ENCODE assay signal across 24 cellular contexts in genomic region chr2:103873719-103874359, GRCh38.
A peak's percentile ranks its signal among the peaks of the same experiment; 100 is the strongest.
DNase-seq lines count a peak whose midpoint lies in the region; ATAC-seq and TF ChIP-seq lines count a peak whose summit lies in the region.
"Had no signal": no experiment of that assay in that cellular context is flagged by ENCODE, and none has a peak within 500 bp of the region (broad histone marks: within the 10 kb centered on the region; RNA-seq: fewer than 3 reads in every experiment).

No MANE protein-coding gene starts in this region.

- TF ChIP-seq CTCF in WTC11 (IDR thresholded peaks at IDR 0.05), result no peak

- H2AFZ ChIP-seq in neuron (ENCODE audit: low read depth, low read length), result peak overlapping the region; percentile 59

- CTCF ChIA-PET in WTC11 (lab: Charles Lee), result interaction anchor here (0.6 to 1.3 kb wide), 4 partner anchors 27 to 1364 kb away, joined by 3 to 4 read pairs (median 4); no protein-coding TSS in a partner anchor

- H3K4me1 Mint-ChIP-seq in WTC11, result peaks cover 47% of the 10 kb centered on the region
- no peaks in the 10 kb centered on the region for H3K4me1 Mint-ChIP-seq in activated CD4-positive, alpha-beta T cell treated with anti-CD3 and anti-CD28 coated beads, Interleukin-2, amount 10 ng/mL, durations not matched to agents 24 days and 14 days
- H3K4me1 Mint-ChIP-seq: IgD-negative memory B cell had no signal

- H3K4me1 ChIP-seq in HUES48 (ENCODE audit: control insufficient read depth, insufficient read depth, low read length), result peaks cover 29% of the 10 kb centered on the region
- H3K4me1 ChIP-seq in iPS-20b (ENCODE audit: insufficient read depth, low read length), result peaks cover 19% of the 10 kb centered on the region; the same call in 1 of the 2 replicates
- peaks cover 11% of the 10 kb centered on the region for H3K4me1 ChIP-seq in neuron (ENCODE audit: insufficient read depth, low read length)
- H3K4me1 ChIP-seq: A549 had no signal

- DNase-seq in WTC11 (ENCODE audit: low spot score) (no peak), substantia nigra (lab: John Stamatoyannopoulos, UW) (no peak)
- no peak for DNase-seq in stimulated activated CD4-positive, alpha-beta T cell treated with anti-CD3 and anti-CD28 coated beads, Interleukin-15, amount 100 ng/mL, for 24 hours
- no peak for DNase-seq in activated CD4-positive, alpha-beta T cell treated with anti-CD3 and anti-CD28 coated beads, Interleukin-2, amount 10 ng/mL, durations not matched to agents 24 days and 14 days
- DNase-seq: CD8-positive, alpha-beta T cell; DND-41; H9; Kasumi-1; MG63; NCI-H1048; NCI-H1436; NCI-H1930; NCI-H2171; NCI-H446 treated with DMSO at 0.1 percent for 48 hours; OCI-M1; SHP77; SK-N-SH had no signal

- ATAC-seq in WTC11 (peak; percentile 47; the same call in 1 of the 2 replicates), GM19023 (IDR thresholded peaks at IDR 0.05; ENCODE audit: unreplicated experiment) (no peak)
- ATAC-seq: A549; CD8-positive, alpha-beta T cell had no signal

- H3K9me3 ChIP-seq in HUES48 (ENCODE audit: control insufficient read depth, insufficient read depth, low read length), result no peaks in the 10 kb centered on the region
- H3K9me3 ChIP-seq in iPS-20b (ENCODE audit: insufficient read depth, low read depth, low read length), result no peaks in the 10 kb centered on the region
- H3K9me3 ChIP-seq in neuron (ENCODE audit: low read length), result no peaks in the 10 kb centered on the region
- H3K9me3 ChIP-seq: A549; BLaER1 treated with 17β-estradiol and CSF1 and Interleukin-3, amounts not matched to agents 10 nM and 100 nM; MG63; SK-N-SH had no signal

- H3K27me3 Mint-ChIP-seq in WTC11 (ENCODE audit: low read depth), result no peaks in the 10 kb centered on the region; the same call in 1 of the 2 replicates
- H3K27me3 Mint-ChIP-seq in activated CD4-positive, alpha-beta T cell treated with anti-CD3 and anti-CD28 coated beads, Interleukin-2, amount 10 ng/mL, durations not matched to agents 24 days and 14 days, result no peaks in the 10 kb centered on the region
- H3K27me3 Mint-ChIP-seq: IgD-negative memory B cell had no signal

- peak overlapping the region; percentile 10; the same call in 1 of the 2 replicates for H3K4me3 Mint-ChIP-seq in WTC11
- H3K4me3 Mint-ChIP-seq in activated CD4-positive, alpha-beta T cell treated with anti-CD3 and anti-CD28 coated beads, Interleukin-2, amount 10 ng/mL, durations not matched to agents 24 days and 14 days, result no peak overlapping the region
- H3K4me3 Mint-ChIP-seq: CD8-positive, alpha-beta T cell; H9; IgD-negative memory B cell had no signal

- H3K9me3 Mint-ChIP-seq in WTC11, result no peaks in the 10 kb centered on the region
- H3K9me3 Mint-ChIP-seq in activated CD4-positive, alpha-beta T cell treated with anti-CD3 and anti-CD28 coated beads, Interleukin-2, amount 10 ng/mL, durations not matched to agents 24 days and 14 days, result no peaks in the 10 kb centered on the region
- H3K9me3 Mint-ChIP-seq: H9 had no signal

- H3K27ac ChIP-seq in HUES48 (ENCODE audit: low read depth, low read length) (peak overlapping the region; percentile 40), iPS-20b (ENCODE audit: low read length) (no peak overlapping the region), substantia nigra (ENCODE audit: low read depth, low read length, poor library complexity, severe bottlenecking) (no peak overlapping the region)
- H3K27ac ChIP-seq: A549; BLaER1 treated with 17β-estradiol and CSF1 and Interleukin-3, amounts not matched to agents 10 nM and 100 nM had no signal

- intact Hi-C loops in activated CD4-positive, alpha-beta T cell treated with anti-CD3 and anti-CD28 coated beads, Interleukin-2, amount 10 ng/mL, durations not matched to agents 24 days and 14 days (cut with micrococcal nuclease), result no loop called here

- H3K4me3 ChIP-seq in HUES48 (ENCODE audit: low read depth, low read length) (no peak overlapping the region), iPS-20b (ENCODE audit: low read length) (peak overlapping the region; percentile 7; the same call in 1 of the 2 replicates), neuron (ENCODE audit: low read length) (peak overlapping the region; percentile 11)
- H3K4me3 ChIP-seq: A549; BLaER1 treated with 17β-estradiol and CSF1 and Interleukin-3, amounts not matched to agents 10 nM and 100 nM; MG63 had no signal

- peak overlapping the region; percentile 17; the same call in 1 of the 2 replicates for H3K27ac Mint-ChIP-seq in WTC11
- H3K27ac Mint-ChIP-seq in activated CD4-positive, alpha-beta T cell treated with anti-CD3 and anti-CD28 coated beads, Interleukin-2, amount 10 ng/mL, durations not matched to agents 24 days and 14 days, result no peak overlapping the region
- H3K27ac Mint-ChIP-seq: CD8-positive, alpha-beta T cell; H9; IgD-negative memory B cell had no signal

- H3K36me3 ChIP-seq in HUES48 (ENCODE audit: control insufficient read depth, insufficient read depth, low read length) (no peaks in the 10 kb centered on the region), iPS-20b (ENCODE audit: insufficient read depth, low read depth, low read length) (no peaks in the 10 kb centered on the region), neuron (ENCODE audit: insufficient read depth, low read length) (no peaks in the 10 kb centered on the region)
- H3K36me3 ChIP-seq: BLaER1 treated with 17β-estradiol and CSF1 and Interleukin-3, amounts not matched to agents 10 nM and 100 nM; MG63 had no signal

- POLR2A ChIA-PET in WTC11 (lab: Charles Lee), result no interaction called here

- H3K9ac ChIP-seq in HUES48 (ENCODE audit: low read depth, low read length), result no peak overlapping the region
- no peak overlapping the region for H3K9ac ChIP-seq in iPS-20b (ENCODE audit: low read depth, low read length)
- H3K9ac ChIP-seq: BLaER1 treated with 17β-estradiol and CSF1 and Interleukin-3, amounts not matched to agents 10 nM and 100 nM; SK-N-SH had no signal

- H3K27me3 ChIP-seq in HUES48 (ENCODE audit: control insufficient read depth, insufficient read depth, low read length), result no peaks in the 10 kb centered on the region
- no peaks in the 10 kb centered on the region for H3K27me3 ChIP-seq in iPS-20b (ENCODE audit: insufficient read depth, low read length)
- H3K27me3 ChIP-seq in neuron (ENCODE audit: insufficient read depth, low read length), result no peaks in the 10 kb centered on the region
- H3K27me3 ChIP-seq: BLaER1 treated with 17β-estradiol and CSF1 and Interleukin-3, amounts not matched to agents 10 nM and 100 nM; MG63 had no signal

- no peaks in the 10 kb centered on the region for H3K36me3 Mint-ChIP-seq in WTC11
- H3K36me3 Mint-ChIP-seq in activated CD4-positive, alpha-beta T cell treated with anti-CD3 and anti-CD28 coated beads, Interleukin-2, amount 10 ng/mL, durations not matched to agents 24 days and 14 days (ENCODE audit: low read depth), result no peaks in the 10 kb centered on the region
- H3K36me3 Mint-ChIP-seq: CD8-positive, alpha-beta T cell; IgD-negative memory B cell had no signal

TF ChIP-seq in WTC11, 78 proteins besides CTCF, POLR2A, EP300 and RAD21 (continues in another document):
- TF ChIP-seq GTF2I (CRISPR knock-in tag; conservative IDR thresholded peaks at IDR 0.05), result no peak
- TF ChIP-seq PRDM15 (CRISPR knock-in tag; IDR thresholded peaks at IDR 0.05), result no peak
- TF ChIP-seq TCF7 (CRISPR knock-in tag; IDR thresholded peaks at IDR 0.05; ENCODE audit: low read depth), result no peak
- no peak for TF ChIP-seq ZNF425 (CRISPR knock-in tag; conservative IDR thresholded peaks at IDR 0.05)
- no peak for TF ChIP-seq ETV6 (CRISPR knock-in tag; IDR thresholded peaks at IDR 0.05)
